Comparison of ENCODE assay signal across 9 cellular contexts in genomic region chr7:159015081-159015893, GRCh38.
DNase-seq lines count a peak whose midpoint lies in the region; ATAC-seq, FAIRE-seq and TF ChIP-seq lines count a peak whose summit lies in the region.
"Had no signal": no experiment of that assay in that cellular context is flagged by ENCODE, and none has a peak within 500 bp of the region (broad histone marks: within the 10 kb centered on the region; RNA-seq: fewer than 3 reads in every experiment).

No MANE protein-coding gene starts in this region.

- H4K20me1 ChIP-seq in K562 (replicated peaks; ENCODE audit: control insufficient read depth, insufficient read depth, low read length), result no peaks in the 10 kb centered on the region

- no TSS peak for BruUV-seq in K562 (replicated peaks; lab: Mats Ljungman, UMichigan)

- H3K27me3 Mint-ChIP-seq in naive thymus-derived CD4-positive, alpha-beta T cell, result peaks cover 0 to 5% (median 2%) of the 10 kb centered on the region in 5 donors

- POLR2A ChIA-PET in K562 (lab: Yijun Ruan, JAX), result interaction anchor here (0.6 to 1.6 kb wide), 7 partner anchors 8 to 476 kb away, joined by 3 to 5 read pairs (median 3); no protein-coding TSS in a partner anchor
- POLR2A ChIA-PET in naive thymus-derived CD4-positive, alpha-beta T cell (lab: Charles Lee), result interaction anchor here (0.6 kb wide), 1 partner anchor 820 kb away, joined by 6 read pairs; no protein-coding TSS in a partner anchor

- 31% methylated on average over 20 of the region's 20 CpGs for WGBS in K562 (ENCODE audit: insufficient coverage, low coverage, missing lambda C conversion rate)

- peak overlapping the region; percentile 28 for H3K4me2 ChIP-seq in K562 (ENCODE audit: insufficient read depth, low read length)

- no peak for TF ChIP-seq RAD21 in K562 (CRISPR knock-in tag; conservative IDR thresholded peaks at IDR 0.05 in 1 of 2, IDR thresholded peaks at IDR 0.05 in 1 of 2)

- TF ChIP-seq CTCF in K562 (IDR thresholded peaks at IDR 0.05 in 2 of 3, conservative IDR thresholded peaks at IDR 0.05 in 1 of 3; ENCODE audit: insufficient read depth in 2 of 3, low read depth in 1 of 3, low read length in 3 of 3), result no peak

- H3K27me3 ChIP-seq in K562 (ENCODE audit: control insufficient read depth in 2 of 2, insufficient read depth in 2 of 2, low read length in 2 of 2), result peaks cover 0 to 18% of the 10 kb centered on the region in 2 experiments; a peak in 3 of 5 replicates
- H3K27me3 ChIP-seq in naive thymus-derived CD4-positive, alpha-beta T cell (ENCODE audit: control insufficient read depth in 2 of 2, insufficient read depth in 2 of 2, low read length in 2 of 2), result no peaks in the 10 kb centered on the region
- H3K27me3 ChIP-seq: SJSA1 had no signal

- no peak overlapping the region for H3K4me3 Mint-ChIP-seq in naive thymus-derived CD4-positive, alpha-beta T cell

- H3K27ac ChIP-seq in K562 (ENCODE audit: extremely low read depth, low read depth, low read length), result peak overlapping the region; percentile 36; the same call in 2 of the 3 replicates
- no peak overlapping the region for H3K27ac ChIP-seq in naive thymus-derived CD4-positive, alpha-beta T cell (ENCODE audit: low read depth, low read length)
- H3K27ac ChIP-seq: SJSA1 had no signal

- intact Hi-C loops in K562 (cut with micrococcal nuclease) (no loop called here), sciatic nerve (cut with DNase I) (no loop called here)
- intact Hi-C loops in naive thymus-derived CD4-positive, alpha-beta T cell (cut with micrococcal nuclease), result no loop called here

- peaks cover 8% of the 10 kb centered on the region for H3K36me3 ChIP-seq in K562 (ENCODE audit: control insufficient read depth, insufficient read depth, low read length)
- H3K36me3 ChIP-seq in naive thymus-derived CD4-positive, alpha-beta T cell (ENCODE audit: control insufficient read depth in 2 of 3, insufficient read depth in 3 of 3, low read length in 3 of 3), result no peaks in the 10 kb centered on the region
- H3K36me3 ChIP-seq: SJSA1 had no signal

- H3K9me1 ChIP-seq in K562 (ENCODE audit: control insufficient read depth, insufficient read depth, low read length), result no peaks in the 10 kb centered on the region

- H3K79me2 ChIP-seq in K562 (ENCODE audit: control insufficient read depth, insufficient read depth, low read length), result peaks cover 25% of the 10 kb centered on the region

- H3K4me1 ChIP-seq in K562 (replicated peaks in 1 of 2; ENCODE audit: control insufficient read depth in 2 of 2, insufficient read depth in 2 of 2, low read length in 2 of 2), result peaks cover 26 to 32% of the 10 kb centered on the region in 2 experiments
- no peaks in the 10 kb centered on the region for H3K4me1 ChIP-seq in naive thymus-derived CD4-positive, alpha-beta T cell (ENCODE audit: control insufficient read depth in 2 of 2, insufficient read depth in 2 of 2, low read length in 2 of 2)
- H3K4me1 ChIP-seq: SJSA1 had no signal

- H3K9me3 ChIP-seq in K562 (replicated peaks; ENCODE audit: control insufficient read depth, insufficient read depth, low read depth, low read length), result no peaks in the 10 kb centered on the region
- H3K9me3 ChIP-seq in naive thymus-derived CD4-positive, alpha-beta T cell (ENCODE audit: control insufficient read depth in 2 of 3, low read length in 3 of 3), result no peaks in the 10 kb centered on the region
- H3K9me3 ChIP-seq: SJSA1 had no signal

- peak; percentile 54 for ATAC-seq in GM18511 (IDR thresholded peaks at IDR 0.05; ENCODE audit: unreplicated experiment)
- ATAC-seq in K562, result peak; percentile 75
- ATAC-seq in sciatic nerve, result peak; percentile 94
- no peak for ATAC-seq in naive thymus-derived CD4-positive, alpha-beta T cell
- ATAC-seq in GM21528 (IDR thresholded peaks at IDR 0.05; ENCODE audit: low FRiP score, unreplicated experiment), result no peak
- no peak for ATAC-seq in HG03280 (IDR thresholded peaks at IDR 0.05; ENCODE audit: unreplicated experiment)
- no peak for ATAC-seq in GM19023 (IDR thresholded peaks at IDR 0.05; ENCODE audit: unreplicated experiment)

- H3K4me1 Mint-ChIP-seq in naive thymus-derived CD4-positive, alpha-beta T cell, result peaks cover 6 to 29% (median 24%) of the 10 kb centered on the region in 7 donors

- no peak for TF ChIP-seq POLR2A in K562 (conservative IDR thresholded peaks at IDR 0.05)

- no peaks in the 10 kb centered on the region for H3K36me3 Mint-ChIP-seq in naive thymus-derived CD4-positive, alpha-beta T cell

- DNase-seq in K562 (ENCODE audit: extremely low read depth in 1 of 4, low spot score in 3 of 4) (peak in 3 of 4 experiments; percentile 39 to 55 (median 54)), iris pigment epithelial cell (ENCODE audit: low read depth) (peak; percentile 45), sciatic nerve (ENCODE audit: low spot score) (peak; percentile 78)
- DNase-seq in naive thymus-derived CD4-positive, alpha-beta T cell, result no peak

- H2AFZ ChIP-seq in K562 (ENCODE audit: low read depth, low read length), result peak overlapping the region; percentile 23

- TF ChIP-seq EP300 in K562 (IDR thresholded peaks at IDR 0.05; ENCODE audit: low read length), result no peak

- H3K4me3 ChIP-seq in K562, result no peak overlapping the region
- H3K4me3 ChIP-seq in naive thymus-derived CD4-positive, alpha-beta T cell (ENCODE audit: low read length), result no peak overlapping the region
- H3K4me3 ChIP-seq: SJSA1 had no signal

- FAIRE-seq in K562 (lab: Jason Lieb, UNC), result no peak

- H3K9me3 Mint-ChIP-seq in naive thymus-derived CD4-positive, alpha-beta T cell, result peaks cover 0 to 5% (median 0%) of the 10 kb centered on the region in 11 donors

- CTCF ChIA-PET in K562 (lab: Yijun Ruan, JAX; ENCODE audit: low intra/inter-chr PET ratio), result no interaction called here
- CTCF ChIA-PET in naive thymus-derived CD4-positive, alpha-beta T cell (lab: Charles Lee), result no interaction called here

- in situ Hi-C loops in K562 (cut with MboI), result no loop called here

- H3K27ac Mint-ChIP-seq in naive thymus-derived CD4-positive, alpha-beta T cell, result no peak overlapping the region

- H3K9ac ChIP-seq in K562 (ENCODE audit: insufficient read depth in 1 of 2, low read depth in 2 of 2, low read length in 2 of 2), result peak overlapping the region; percentile 12 to 84; a peak in 3 of 4 replicates

Comparison
In these comparisons a context has a peak if more than half of its experiments do, and no peak if none do; other contexts are left out.
1. ATAC-seq: peak in GM18511 (single experiment), K562 (single experiment) and sciatic nerve (single experiment); none in naive thymus-derived CD4-positive, alpha-beta T cell (single experiment), GM21528 (single experiment), HG03280 (single experiment) and GM19023 (single experiment).
2. DNase-seq: peak in K562 (3 of 4), iris pigment epithelial cell (single experiment) and sciatic nerve (single experiment); none in naive thymus-derived CD4-positive, alpha-beta T cell (0 of 9).